ENCODE assay signal across 15 cellular contexts in the genomic region with DNA sequence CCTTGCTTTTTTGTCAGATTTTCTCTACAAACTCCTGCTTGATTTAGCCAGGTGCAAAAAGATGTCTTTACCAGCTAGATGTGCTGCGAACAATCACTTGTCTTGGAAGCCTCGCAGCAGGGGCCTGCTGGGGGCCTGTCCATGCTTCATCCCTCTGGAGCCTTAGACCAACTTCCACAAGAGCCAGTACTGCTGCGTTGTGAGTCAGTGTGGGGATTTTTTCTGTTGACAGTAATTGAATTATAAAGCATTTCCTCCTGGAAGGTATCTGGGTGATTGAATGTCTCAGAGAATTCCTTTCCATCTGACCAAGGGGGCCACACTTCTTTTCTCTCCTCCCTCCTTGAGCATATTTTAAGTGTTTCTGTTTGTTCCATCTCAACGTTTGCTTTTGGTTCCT. TPM values are rescaled to one million over a fixed set of nuclear protein-coding genes. Genes with fewer than 3 reads are reported as not detected.
A peak's percentile ranks its signal among the peaks of the same experiment; 100 is the strongest.
DNase-seq lines count a peak whose midpoint lies in the region; TF ChIP-seq lines count a peak whose summit lies in the region.
"Had no signal": no experiment of that assay in that cellular context is flagged by ENCODE, and none has a peak within 500 bp of the region (broad histone marks: within the 10 kb centered on the region; RNA-seq: fewer than 3 reads in every experiment).

No MANE protein-coding gene starts in this region.

- H3K79me1 ChIP-seq in mesenchymal stem cell (replicated peaks; ENCODE audit: low read length, poor library complexity, severe bottlenecking): no peaks in the 10 kb centered on the region

- H3K9ac ChIP-seq in mesenchymal stem cell (ENCODE audit: low read length): no peak overlapping the region

- H3K9me3 Mint-ChIP-seq in activated CD4-positive, alpha-beta T cell treated with anti-CD3 and anti-CD28 coated beads, Interleukin-2, amount 10 ng/mL, durations not matched to agents 7 days and 5 days: no peaks in the 10 kb centered on the region

- H3K27me3 Mint-ChIP-seq in activated CD4-positive, alpha-beta T cell treated with anti-CD3 and anti-CD28 coated beads, Interleukin-2, amount 10 ng/mL, durations not matched to agents 7 days and 5 days: no peaks in the 10 kb centered on the region

- no peak overlapping the region for H4K8ac ChIP-seq in mesenchymal stem cell (ENCODE audit: low read length)

- peak; percentile 64 for DNase-seq in ELR (ENCODE audit: low read depth)
- peak; percentile 15 for DNase-seq in NCI-H82 treated with DMSO at 0.1 percent for 48 hours (lab: John Stamatoyannopoulos, UW; ENCODE audit: unreplicated experiment)
- DNase-seq in breast epithelium (ENCODE audit: low spot score in 2 of 2): no peak
- peak; percentile 56 for DNase-seq in mesenchymal stem cell
- no peak for DNase-seq in activated CD4-positive, alpha-beta T cell treated with anti-CD3 and anti-CD28 coated beads, Interleukin-2, amount 10 ng/mL, durations not matched to agents 7 days and 5 days
- DNase-seq in NCI-H187 treated with DMSO at 0.1 percent for 48 hours (lab: John Stamatoyannopoulos, UW): no peak
- no peak for DNase-seq in NK-92 treated with Interleukin-12 subunit alpha and Interleukin-12 subunit beta, amount 100 ng/mL, for 24 hours (lab: John Stamatoyannopoulos, UW)
- no peak for DNase-seq in uterus
- DNase-seq: effector CD4-positive, alpha-beta T cell; heart left ventricle; left ventricle myocardium inferior; NCI-H146; NCI-H69 had no signal

- no peak overlapping the region for H2BK120ac ChIP-seq in mesenchymal stem cell (ENCODE audit: low read depth, low read length)

- H3K27ac Mint-ChIP-seq in activated CD4-positive, alpha-beta T cell treated with anti-CD3 and anti-CD28 coated beads, Interleukin-2, amount 10 ng/mL, durations not matched to agents 7 days and 5 days: no peak overlapping the region

- CTCF ChIA-PET in activated CD4-positive, alpha-beta T cell treated with anti-CD3 and anti-CD28 coated beads, Interleukin-2, amount 10 ng/mL, durations not matched to agents 7 days and 5 days (lab: Charles Lee): interaction anchor here (0.6 to 1.5 kb wide), 2 partner anchors 16 to 223 kb away, joined by 3 read pairs; no protein-coding TSS in a partner anchor

- no peaks in the 10 kb centered on the region for H3K4me1 ChIP-seq in breast epithelium
- peaks cover 14% of the 10 kb centered on the region for H3K4me1 ChIP-seq in mesenchymal stem cell (ENCODE audit: control insufficient read depth, insufficient read depth, low read depth, low read length)
- H3K4me1 ChIP-seq in uterus: no peaks in the 10 kb centered on the region

- H2AK5ac ChIP-seq in mesenchymal stem cell (ENCODE audit: low read length, severe bottlenecking): no peak overlapping the region

- no peak overlapping the region for H2BK12ac ChIP-seq in mesenchymal stem cell (ENCODE audit: low read length in 2 of 2)

- intact Hi-C loops in breast epithelium (cut with DNase I; ENCODE audit: low total_unique reads): no loop called here
- intact Hi-C loops in uterus (cut with DNase I; ENCODE audit: low total_unique reads): no loop called here

- H3K27ac ChIP-seq in breast epithelium (peak overlapping the region; percentile 16 to 33), mesenchymal stem cell (ENCODE audit: low read length, poor library complexity, severe bottlenecking) (peak overlapping the region; percentile 10), uterus (no peak overlapping the region)
- H3K27ac ChIP-seq: adrenal gland, heart left ventricle, left ventricle myocardium inferior had no signal

- H3K4me2 ChIP-seq in mesenchymal stem cell (ENCODE audit: low read length, poor library complexity, severe bottlenecking): no peak overlapping the region

- no peak overlapping the region for H3K18ac ChIP-seq in mesenchymal stem cell (ENCODE audit: low read depth in 1 of 2, low read length in 2 of 2)

- H3K36me3 Mint-ChIP-seq in activated CD4-positive, alpha-beta T cell treated with anti-CD3 and anti-CD28 coated beads, Interleukin-2, amount 10 ng/mL, durations not matched to agents 7 days and 5 days (ENCODE audit: low read depth): peaks cover 13% of the 10 kb centered on the region

- H3K27me3 ChIP-seq in breast epithelium (no peaks in the 10 kb centered on the region), mesenchymal stem cell (ENCODE audit: control insufficient read depth in 1 of 2, insufficient read depth in 1 of 2, low read length in 2 of 2) (no peaks in the 10 kb centered on the region), uterus (no peaks in the 10 kb centered on the region)
- H3K27me3 ChIP-seq: adrenal gland, heart left ventricle had no signal

- no peak overlapping the region for H2BK15ac ChIP-seq in mesenchymal stem cell (ENCODE audit: low read depth, poor library complexity, severe bottlenecking)

- peaks cover 26% of the 10 kb centered on the region for H3K4me1 Mint-ChIP-seq in activated CD4-positive, alpha-beta T cell treated with anti-CD3 and anti-CD28 coated beads, Interleukin-2, amount 10 ng/mL, durations not matched to agents 7 days and 5 days

- H3K4me3 Mint-ChIP-seq in activated CD4-positive, alpha-beta T cell treated with anti-CD3 and anti-CD28 coated beads, Interleukin-2, amount 10 ng/mL, durations not matched to agents 7 days and 5 days: no peak overlapping the region
- H3K4me3 Mint-ChIP-seq: CD14-positive monocyte had no signal

- H3K36me3 ChIP-seq in breast epithelium: no peaks in the 10 kb centered on the region
- H3K36me3 ChIP-seq in mesenchymal stem cell (ENCODE audit: control insufficient read depth in 1 of 2, insufficient read depth in 2 of 2, low read depth in 1 of 2, low read length in 2 of 2): peaks cover 14 to 16% of the 10 kb centered on the region in 2 experiments
- H3K36me3 ChIP-seq in uterus: no peaks in the 10 kb centered on the region

- no peak overlapping the region for H3K4me3 ChIP-seq in breast epithelium
- no peak overlapping the region for H3K4me3 ChIP-seq in mesenchymal stem cell (ENCODE audit: insufficient read depth in 1 of 2, low read depth in 1 of 2, low read length in 2 of 2)
- no peak overlapping the region for H3K4me3 ChIP-seq in uterus
- H3K4me3 ChIP-seq: adrenal gland, heart left ventricle, left ventricle myocardium inferior had no signal

- no peak for TF ChIP-seq POLR2A in breast epithelium (IDR thresholded peaks at IDR 0.05)
- TF ChIP-seq POLR2A in uterus (IDR thresholded peaks at IDR 0.05): no peak

- no peak overlapping the region for H3K14ac ChIP-seq in mesenchymal stem cell (ENCODE audit: low read length in 2 of 2)

- POLR2A ChIA-PET in activated CD4-positive, alpha-beta T cell treated with anti-CD3 and anti-CD28 coated beads, Interleukin-2, amount 10 ng/mL, durations not matched to agents 7 days and 5 days (lab: Charles Lee): no interaction called here

- 57% methylated on average over 3 of the region's 4 CpGs for WGBS in mesenchymal stem cell

- H3K4ac ChIP-seq in mesenchymal stem cell (ENCODE audit: low read depth in 1 of 2, low read length in 2 of 2): no peak overlapping the region

- H4K91ac ChIP-seq in mesenchymal stem cell (ENCODE audit: low read length): no peak overlapping the region

- H3K9me3 ChIP-seq in breast epithelium: no peaks in the 10 kb centered on the region
- H3K9me3 ChIP-seq in mesenchymal stem cell (ENCODE audit: control insufficient read depth, low read length): no peaks in the 10 kb centered on the region
- no peaks in the 10 kb centered on the region for H3K9me3 ChIP-seq in uterus
- H3K9me3 ChIP-seq: adrenal gland, heart left ventricle, left ventricle myocardium inferior had no signal

- no peak for TF ChIP-seq CTCF in breast epithelium (IDR thresholded peaks at IDR 0.05)
- no peak for TF ChIP-seq CTCF in uterus (IDR thresholded peaks at IDR 0.05)

- no peak overlapping the region for H3K23ac ChIP-seq in mesenchymal stem cell (ENCODE audit: low read length in 2 of 2)

- H2AFZ ChIP-seq in mesenchymal stem cell (ENCODE audit: low read depth, low read length): no peak overlapping the region

- H2BK5ac ChIP-seq in mesenchymal stem cell (ENCODE audit: low read depth, low read length, poor library complexity, severe bottlenecking): no peak overlapping the region

RNA-seq across cellular contexts. Expression of a gene that starts 40.4 kb away (rescaled TPM):
- total RNA-seq in breast epithelium: 10 to 100 TPM; 10.7 to 17.0 (median 16.5) TPM
- 11.6 TPM for polyA plus RNA-seq in mesenchymal stem cell (2013, experiment 1 of 2)
- 12.2 TPM for polyA plus RNA-seq in mesenchymal stem cell (2013, experiment 2 of 2)
- 10 to 100 TPM; 64.4 to 65.3 TPM for total RNA-seq in activated CD4-positive, alpha-beta T cell treated with anti-CD3 and anti-CD28 coated beads, Interleukin-2, amount 10 ng/mL, durations not matched to agents 7 days and 5 days
- total RNA-seq in uterus: 10 to 100 TPM in 1 of 4 donors, 1 to 10 TPM in 3; 1.2 to 26.6 (median 7.7) TPM

Comparison
In these comparisons a context has a peak if more than half of its experiments do, and no peak if none do; other contexts are left out.
1. DNase-seq: peak in ELR (single experiment), NCI-H82 treated with DMSO at 0.1 percent for 48 hours (single experiment) and mesenchymal stem cell (single experiment); none in breast epithelium (0 of 2), activated CD4-positive, alpha-beta T cell treated with anti-CD3 and anti-CD28 coated beads, Interleukin-2, amount 10 ng/mL, durations not matched to agents 7 days and 5 days (single experiment), NCI-H187 treated with DMSO at 0.1 percent for 48 hours (single experiment), NK-92 treated with Interleukin-12 subunit alpha and Interleukin-12 subunit beta, amount 100 ng/mL, for 24 hours (single experiment) and uterus (0 of 2).
2. H3K27ac ChIP-seq: peak in breast epithelium (2 of 2) and mesenchymal stem cell (single experiment); none in uterus (0 of 2).